In the genomic region with DNA sequence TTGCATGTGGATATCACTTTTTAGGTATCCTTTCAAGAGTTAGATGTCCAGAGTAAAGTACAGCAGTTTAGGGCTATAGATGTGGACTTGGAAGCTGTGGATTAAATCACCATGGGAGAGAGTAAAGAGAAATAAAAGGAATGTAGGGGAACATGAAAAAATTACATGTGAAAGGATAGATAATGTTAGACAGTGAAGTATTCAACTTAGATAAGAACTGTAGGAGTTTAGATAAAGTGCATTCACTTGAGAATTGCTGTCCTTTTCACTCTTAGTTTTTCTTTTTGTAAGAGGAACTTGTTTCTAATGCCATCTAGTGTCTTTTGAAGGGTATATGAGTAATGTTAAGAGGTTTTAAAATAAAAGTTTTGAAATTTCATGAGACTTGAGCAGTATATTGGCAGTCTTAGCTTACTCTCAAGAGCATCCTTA, we compare ENCODE assay signal across 10 cellular contexts. TPM values are rescaled to one million over a fixed set of nuclear protein-coding genes. Genes with fewer than 3 reads are reported as not detected.
DNase-seq lines count a peak whose midpoint lies in the region; ATAC-seq and TF ChIP-seq lines count a peak whose summit lies in the region.
"Had no signal": no experiment of that assay in that cellular context is flagged by ENCODE, and none has a peak within 500 bp of the region (broad histone marks: within the 10 kb centered on the region; RNA-seq: fewer than 3 reads in every experiment).

No MANE protein-coding gene starts in this region.

- H3K27me3 ChIP-seq in right cardiac atrium (ENCODE audit: control insufficient read depth, insufficient read depth) = no peaks in the 10 kb centered on the region
- no peaks in the 10 kb centered on the region for H3K27me3 ChIP-seq in RWPE2 (ENCODE audit: insufficient read depth, poor library complexity, severe bottlenecking)
- H3K27me3 ChIP-seq in thyroid gland = no peaks in the 10 kb centered on the region

- H3K4me1 ChIP-seq in right cardiac atrium (ENCODE audit: control insufficient read depth, insufficient read depth, low read length) (no peaks in the 10 kb centered on the region), RWPE2 (ENCODE audit: insufficient read depth, poor library complexity, severe bottlenecking) (no peaks in the 10 kb centered on the region), thyroid gland (peaks cover 19 to 28% of the 10 kb centered on the region in 2 donors)

- H3K9me3 ChIP-seq in right cardiac atrium (ENCODE audit: control insufficient read depth, low read length) (no peaks in the 10 kb centered on the region), RWPE2 (ENCODE audit: severe bottlenecking) (peaks cover 2% of the 10 kb centered on the region), thyroid gland (no peaks in the 10 kb centered on the region)

- intact Hi-C loops in Right ventricle myocardium inferior (cut with DNase I) (loop anchor here (5.0 kb wide), 1 partner anchor 91 kb away; a partner anchor contains a TSS), right cardiac atrium (cut with DNase I) (no loop called here), thyroid gland (cut with DNase I) (no loop called here)

- H3K27ac ChIP-seq in right cardiac atrium (ENCODE audit: low read length) (no peak overlapping the region), RWPE2 (ENCODE audit: poor library complexity, severe bottlenecking) (no peak overlapping the region), thyroid gland (peak overlapping the region in 2 of 3 donors; percentile 8 to 74)
- H3K27ac ChIP-seq: HL-60 had no signal

- H3K36me3 ChIP-seq in RWPE2 (ENCODE audit: low read depth) (no peaks in the 10 kb centered on the region), thyroid gland (no peaks in the 10 kb centered on the region)

- no peak overlapping the region for H3K4me3 ChIP-seq in right cardiac atrium (ENCODE audit: low read length)
- H3K4me3 ChIP-seq in RWPE2 (ENCODE audit: severe bottlenecking) = no peak overlapping the region
- H3K4me3 ChIP-seq in thyroid gland (replicated peaks in 1 of 3) = no peak overlapping the region

- TF ChIP-seq CTCF in RWPE2 (IDR thresholded peaks at IDR 0.05; ENCODE audit: poor library complexity, severe bottlenecking) (peak; percentile 52), thyroid gland (IDR thresholded peaks at IDR 0.05) (peak in 3 of 6 experiments; percentile 22 to 45 (median 42))

- no peak for TF ChIP-seq POLR2A in erythroblast (IDR thresholded peaks at IDR 0.05; ENCODE audit: low read length)
- no peak for TF ChIP-seq POLR2A in thyroid gland (IDR thresholded peaks at IDR 0.05)

- DNase-seq in Right ventricle myocardium inferior (ENCODE audit: missing footprints) = no peak
- no peak for DNase-seq in right cardiac atrium
- no peak for DNase-seq in RWPE2 (ENCODE audit: low spot score)
- peak; percentile 51 to 58 for DNase-seq in erythroblast (lab: John Stamatoyannopoulos, UW)
- DNase-seq in thyroid gland = no peak
- no peak for DNase-seq in NCI-H510A (lab: John Stamatoyannopoulos, UW)
- no peak for DNase-seq in islet precursor cell
- DNase-seq: left cardiac atrium had no signal

- ATAC-seq in Right ventricle myocardium inferior = peak; percentile 31
- no peak for ATAC-seq in right cardiac atrium
- no peak for ATAC-seq in RWPE2 (ENCODE audit: low read depth)
- no peak for ATAC-seq in HG02938 (IDR thresholded peaks at IDR 0.05; ENCODE audit: unreplicated experiment)

RNA-seq across cellular contexts. Expression of a gene that starts 40.1 kb away (rescaled TPM):
- 100 TPM for total RNA-seq in Right ventricle myocardium inferior
- total RNA-seq in right cardiac atrium = 10 to 100 TPM; 68.4 to 85.3 (median 72.3) TPM
- 46.1 TPM for polyA plus RNA-seq in right cardiac atrium
- 10 to 100 TPM; 18.8 to 22.2 (median 20.2) TPM for total RNA-seq in thyroid gland

Comparison
In these comparisons a context has a peak if more than half of its experiments do, and no peak if none do; other contexts are left out.
1. DNase-seq: peak in erythroblast (2 of 2); none in Right ventricle myocardium inferior (single experiment), right cardiac atrium (0 of 3), RWPE2 (single experiment), thyroid gland (0 of 2), NCI-H510A (single experiment) and islet precursor cell (single experiment).
2. H3K27ac ChIP-seq: peak in thyroid gland (2 of 3); none in right cardiac atrium (single experiment) and RWPE2 (single experiment).